In genomic region chr2:149894760-149895159, GRCh38 we compare ENCODE assay signal across 1 cellular context.
TF ChIP-seq lines count a peak whose summit lies in the region.

No MANE protein-coding gene starts in this region.

TF ChIP-seq in WTC11, 78 proteins besides CTCF, POLR2A, EP300 and RAD21 (continued from another document):
- no peak for TF ChIP-seq ZNF512 (CRISPR knock-in tag; IDR thresholded peaks at IDR 0.05; ENCODE audit: borderline replicate concordance)
- TF ChIP-seq SMAD3 (CRISPR knock-in tag; IDR thresholded peaks at IDR 0.05; ENCODE audit: borderline replicate concordance) = no peak
- TF ChIP-seq, protein P1, sequence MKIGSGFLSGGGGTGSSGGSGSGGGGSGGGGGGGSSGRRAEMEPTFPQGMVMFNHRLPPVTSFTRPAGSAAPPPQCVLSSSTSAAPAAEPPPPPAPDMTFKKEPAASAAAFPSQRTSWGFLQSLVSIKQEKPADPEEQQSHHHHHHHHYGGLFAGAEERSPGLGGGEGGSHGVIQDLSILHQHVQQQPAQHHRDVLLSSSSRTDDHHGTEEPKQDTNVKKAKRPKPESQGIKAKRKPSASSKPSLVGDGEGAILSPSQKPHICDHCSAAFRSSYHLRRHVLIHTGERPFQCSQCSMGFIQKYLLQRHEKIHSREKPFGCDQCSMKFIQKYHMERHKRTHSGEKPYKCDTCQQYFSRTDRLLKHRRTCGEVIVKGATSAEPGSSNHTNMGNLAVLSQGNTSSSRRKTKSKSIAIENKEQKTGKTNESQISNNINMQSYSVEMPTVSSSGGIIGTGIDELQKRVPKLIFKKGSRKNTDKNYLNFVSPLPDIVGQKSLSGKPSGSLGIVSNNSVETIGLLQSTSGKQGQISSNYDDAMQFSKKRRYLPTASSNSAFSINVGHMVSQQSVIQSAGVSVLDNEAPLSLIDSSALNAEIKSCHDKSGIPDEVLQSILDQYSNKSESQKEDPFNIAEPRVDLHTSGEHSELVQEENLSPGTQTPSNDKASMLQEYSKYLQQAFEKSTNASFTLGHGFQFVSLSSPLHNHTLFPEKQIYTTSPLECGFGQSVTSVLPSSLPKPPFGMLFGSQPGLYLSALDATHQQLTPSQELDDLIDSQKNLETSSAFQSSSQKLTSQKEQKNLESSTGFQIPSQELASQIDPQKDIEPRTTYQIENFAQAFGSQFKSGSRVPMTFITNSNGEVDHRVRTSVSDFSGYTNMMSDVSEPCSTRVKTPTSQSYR (CRISPR knock-in tag; IDR thresholded peaks at IDR 0.05) = no peak
- no peak for TF ChIP-seq ZNF232 (CRISPR knock-in tag; IDR thresholded peaks at IDR 0.05)
- TF ChIP-seq ZNF532 (CRISPR knock-in tag; IDR thresholded peaks at IDR 0.05; ENCODE audit: borderline replicate concordance) = no peak
- no peak for TF ChIP-seq ZBTB43 (CRISPR knock-in tag; IDR thresholded peaks at IDR 0.05)
- TF ChIP-seq NFATC4 (CRISPR knock-in tag; IDR thresholded peaks at IDR 0.05) = no peak
- no peak for TF ChIP-seq MYBL2 (CRISPR knock-in tag; IDR thresholded peaks at IDR 0.05)
